18 cellular contexts compared by ENCODE assay signal in the genomic region with DNA sequence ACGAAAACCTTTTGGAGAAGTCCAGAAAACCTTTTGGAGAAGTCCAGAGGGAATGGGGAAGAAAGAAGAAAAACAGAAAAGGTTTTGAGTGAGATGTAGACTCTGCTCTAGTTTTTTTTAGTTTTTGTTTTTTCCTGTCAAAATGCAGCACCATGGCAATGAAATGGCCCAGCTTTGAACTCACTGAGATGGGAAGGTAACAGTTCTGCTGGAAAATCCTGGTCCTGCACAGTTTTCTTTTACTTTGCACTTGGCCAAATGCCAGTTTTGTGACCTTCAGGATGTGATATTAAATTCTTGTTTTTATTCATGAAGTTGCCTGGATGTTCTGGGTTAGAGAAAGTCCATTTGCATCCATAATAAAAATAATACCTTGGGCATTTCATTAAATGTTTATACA.
DNase-seq lines count a peak whose midpoint lies in the region; ATAC-seq, FAIRE-seq and TF ChIP-seq lines count a peak whose summit lies in the region.
"Had no signal": no experiment of that assay in that cellular context is flagged by ENCODE, and none has a peak within 500 bp of the region (broad histone marks: within the 10 kb centered on the region; RNA-seq: fewer than 3 reads in every experiment).

No MANE protein-coding gene starts in this region.

- no peak for ATAC-seq in K562
- ATAC-seq: HepG2 had no signal

- no CpG with 5 or more reads among the region's 1 CpG for WGBS in K562 (ENCODE audit: insufficient coverage, low coverage, missing lambda C conversion rate)

- POLR2A ChIA-PET in K562 (lab: Yijun Ruan, JAX), result no interaction called here

- no peak overlapping the region for H3K4me3 ChIP-seq in K562

- TF ChIP-seq RAD21 in K562 (CRISPR knock-in tag; conservative IDR thresholded peaks at IDR 0.05 in 1 of 2, IDR thresholded peaks at IDR 0.05 in 1 of 2), result no peak

- H3K9me3 ChIP-seq in K562 (replicated peaks; ENCODE audit: control insufficient read depth, insufficient read depth, low read depth, low read length), result no peaks in the 10 kb centered on the region
- H3K9me3 ChIP-seq: Caco-2 had no signal

- intact Hi-C loops in K562 (cut with micrococcal nuclease), result no loop called here

- H3K9me1 ChIP-seq in K562 (ENCODE audit: control insufficient read depth, insufficient read depth, low read length), result no peaks in the 10 kb centered on the region

- TF ChIP-seq CTCF in K562 (IDR thresholded peaks at IDR 0.05 in 2 of 3, conservative IDR thresholded peaks at IDR 0.05 in 1 of 3; ENCODE audit: insufficient read depth in 2 of 3, low read depth in 1 of 3, low read length in 3 of 3), result no peak
- no peak for TF ChIP-seq CTCF in GM13976 (IDR thresholded peaks at IDR 0.05; ENCODE audit: borderline replicate concordance, control extremely low read depth, extremely low read depth, insufficient read depth, missing control alignments)

- H3K79me2 ChIP-seq in K562 (ENCODE audit: control insufficient read depth, insufficient read depth, low read length), result no peaks in the 10 kb centered on the region

- TF ChIP-seq EP300 in K562 (IDR thresholded peaks at IDR 0.05; ENCODE audit: low read length), result no peak

- CTCF ChIA-PET in K562 (lab: Yijun Ruan, JAX; ENCODE audit: low intra/inter-chr PET ratio), result no interaction called here

- H2AFZ ChIP-seq in K562 (ENCODE audit: low read depth, low read length), result no peak overlapping the region

- no peak overlapping the region for H3K9ac ChIP-seq in K562 (ENCODE audit: insufficient read depth in 1 of 2, low read depth in 2 of 2, low read length in 2 of 2)

- H3K4me1 ChIP-seq in K562 (replicated peaks in 1 of 2; ENCODE audit: control insufficient read depth in 2 of 2, insufficient read depth in 2 of 2, low read length in 2 of 2), result no peaks in the 10 kb centered on the region

- FAIRE-seq in K562 (lab: Jason Lieb, UNC), result no peak
- FAIRE-seq: A204.1, D721Med, HepG2 had no signal

- no peak overlapping the region for H3K27ac ChIP-seq in K562 (ENCODE audit: extremely low read depth, low read depth, low read length)
- H3K27ac ChIP-seq: C4-2B had no signal

- in situ Hi-C loops in K562 (cut with MboI), result no loop called here
- in situ Hi-C loops in GM13976 (cut with MboI; ENCODE audit: low sequenced_read_pairs, unreplicated experiment), result no loop called here

- BruUV-seq in K562 (replicated peaks; lab: Mats Ljungman, UMichigan), result no TSS peak

- DNase-seq in NCI-H2171 treated with DMSO at 0.1 percent for 48 hours (lab: John Stamatoyannopoulos, UW) (peak; percentile 41), NCI-H2171 (lab: John Stamatoyannopoulos, UW) (no peak), NCI-H446 (lab: John Stamatoyannopoulos, UW) (peak; percentile 73 to 88), K562 (ENCODE audit: extremely low read depth in 1 of 4, low spot score in 3 of 4) (no peak), erythroblast (lab: John Stamatoyannopoulos, UW) (no peak), GM13976 (ENCODE audit: low spot score) (no peak), NCI-H1694 (lab: John Stamatoyannopoulos, UW) (no peak)
- DNase-seq: ACHN; Caco-2; CD4-positive, alpha-beta T cell; DMS79 treated with DMSO at 0.1 percent for 48 hours; GF-D8; GOT3; H9 had no signal

- TF ChIP-seq POLR2A in K562 (conservative IDR thresholded peaks at IDR 0.05) (no peak), erythroblast (IDR thresholded peaks at IDR 0.05; ENCODE audit: low read length) (no peak)

- H3K27me3 ChIP-seq in K562 (ENCODE audit: control insufficient read depth in 2 of 2, insufficient read depth in 2 of 2, low read length in 2 of 2), result no peaks in the 10 kb centered on the region; a peak in 2 of 5 replicates

- no peaks in the 10 kb centered on the region for H3K36me3 ChIP-seq in K562 (ENCODE audit: control insufficient read depth, insufficient read depth, low read length)

- H4K20me1 ChIP-seq in K562 (replicated peaks; ENCODE audit: control insufficient read depth, insufficient read depth, low read length), result no peaks in the 10 kb centered on the region

- no peak overlapping the region for H3K4me2 ChIP-seq in K562 (ENCODE audit: insufficient read depth, low read length)

TF ChIP-seq in K562, 482 proteins besides CTCF, POLR2A, EP300 and RAD21:
- TF ChIP-seq NFIC (IDR thresholded peaks at IDR 0.05) (peak; percentile 34; the same call in 1 of the 2 replicates), HDGF (IDR thresholded peaks at IDR 0.05) (no peak)
- TF ChIP-seq, protein P1, sequence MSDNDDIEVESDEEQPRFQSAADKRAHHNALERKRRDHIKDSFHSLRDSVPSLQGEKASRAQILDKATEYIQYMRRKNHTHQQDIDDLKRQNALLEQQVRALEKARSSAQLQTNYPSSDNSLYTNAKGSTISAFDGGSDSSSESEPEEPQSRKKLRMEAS (CRISPR knock-in tag; IDR thresholded peaks at IDR 0.05), result no peak

Comparison
In these comparisons a context has a peak if more than half of its experiments do, and no peak if none do; other contexts are left out.
1. DNase-seq: peak in NCI-H2171 treated with DMSO at 0.1 percent for 48 hours (single experiment) and NCI-H446 (2 of 2); none in NCI-H2171 (single experiment), K562 (0 of 4), erythroblast (0 of 2), GM13976 (single experiment) and NCI-H1694 (single experiment).